ENCODE assay signal across 23 cellular contexts in the genomic region with DNA sequence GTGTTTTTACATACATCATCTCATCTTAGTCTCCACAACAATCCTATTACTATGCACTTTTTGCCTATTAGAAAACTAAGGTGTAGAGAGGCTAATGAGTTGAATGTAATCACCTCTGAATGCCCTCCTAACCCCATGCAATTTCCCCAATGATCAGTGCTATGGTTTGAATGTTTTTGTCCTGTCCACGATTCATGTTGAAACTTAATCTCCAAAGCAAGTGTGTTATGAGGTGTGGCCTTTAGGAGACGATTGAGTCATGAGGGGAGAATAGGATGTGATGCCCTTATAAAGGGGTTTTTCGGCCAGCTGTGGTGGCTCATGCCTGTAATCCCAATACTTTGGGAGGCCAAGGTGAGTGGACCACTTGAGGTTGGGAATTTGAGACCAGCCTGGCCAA. TPM values are rescaled to one million over a fixed set of nuclear protein-coding genes. Genes with fewer than 3 reads are reported as not detected.
"Had no signal": no experiment of that assay in that cellular context is flagged by ENCODE, and none has a peak within 500 bp of the region (broad histone marks: within the 10 kb centered on the region; RNA-seq: fewer than 3 reads in every experiment).

No MANE protein-coding gene starts in this region.

- H3K36me3 ChIP-seq: brain microvascular endothelial cell had no signal

- ATAC-seq: activated CD8-positive, alpha-beta T cell treated with anti-CD3 and anti-CD28 coated beads, Interleukin-2, amount 10 ng/mL, durations not matched to agents 7 days and 5 days; WTC11 had no signal

- H3K27me3 ChIP-seq: brain microvascular endothelial cell had no signal

- H3K36me3 Mint-ChIP-seq: activated naive CD4-positive, alpha-beta T cell treated with anti-CD3 and anti-CD28 coated beads, Interleukin-2, amount 50 U/mL, for 24 hours; WTC11 had no signal

- H3K9me3 Mint-ChIP-seq: activated naive CD4-positive, alpha-beta T cell treated with anti-CD3 and anti-CD28 coated beads, Interleukin-2, amount 50 U/mL, for 24 hours; T-helper 1 cell treated with Interleukin-12 subunit alpha and Interleukin-12 subunit beta and Interleukin-4 antibody, amounts not matched to agents 30 μg/mL and 1 μg/mL, for 36 hours; WTC11 had no signal

- DNase-seq: activated CD4-positive, alpha-beta T cell treated with anti-CD3 and anti-CD28 coated beads for 48 hours; activated CD4-positive, alpha-beta T cell treated with anti-CD3 and anti-CD28 coated beads, Interleukin-2, amount 50 U/mL, for 4 hours; activated CD4-positive, CD25-positive, alpha-beta regulatory T cell treated with anti-CD3 and anti-CD28 coated beads, Interleukin-2, amount 50 U/mL, for 72 hours; activated CD8-positive, alpha-beta memory T cell treated with anti-CD3 and anti-CD28 coated beads, Interleukin-2, amount 50 U/mL, for 48 hours; activated CD8-positive, alpha-beta T cell treated with anti-CD3 and anti-CD28 coated beads, Interleukin-2, amount 10 ng/mL, durations not matched to agents 7 days and 5 days; activated T-cell treated with anti-CD3 and anti-CD28 coated beads, Interleukin-2, amount 50 U/mL, for 1 hour; brain microvascular endothelial cell; caudate nucleus; KG1; NCI-H1092 treated with DMSO at 0.1 percent for 48 hours; NCI-H1417 treated with DMSO at 0.1 percent for 48 hours; NCI-H1694; NCI-H2029 treated with DMSO at 0.1 percent for 48 hours; NCI-H345; NCI-H510A; NCI-H526 treated with DMSO at 0.1 percent for 48 hours; NCI-H82; SHP77 treated with DMSO at 0.1 percent for 48 hours had no signal

- H3K27ac ChIP-seq: brain microvascular endothelial cell had no signal

- H3K27ac Mint-ChIP-seq: activated CD8-positive, alpha-beta T cell treated with anti-CD3 and anti-CD28 coated beads, Interleukin-2, amount 10 ng/mL, durations not matched to agents 7 days and 5 days; activated naive CD4-positive, alpha-beta T cell treated with anti-CD3 and anti-CD28 coated beads, Interleukin-2, amount 50 U/mL, for 24 hours; T-helper 1 cell treated with Interleukin-12 subunit alpha and Interleukin-12 subunit beta and Interleukin-4 antibody, amounts not matched to agents 30 μg/mL and 1 μg/mL, for 36 hours; WTC11 had no signal

RNA-seq across cellular contexts. Expression of a gene that starts 2.0 kb away (rescaled TPM):
- total RNA-seq: activated CD8-positive, alpha-beta T cell treated with anti-CD3 and anti-CD28 coated beads, Interleukin-2, amount 10 ng/mL, durations not matched to agents 7 days and 5 days; LHCN-M2; SK-MEL-5; WTC11 had no signal
